Comparison of ENCODE assay signal across 8 cellular contexts in the genomic region with DNA sequence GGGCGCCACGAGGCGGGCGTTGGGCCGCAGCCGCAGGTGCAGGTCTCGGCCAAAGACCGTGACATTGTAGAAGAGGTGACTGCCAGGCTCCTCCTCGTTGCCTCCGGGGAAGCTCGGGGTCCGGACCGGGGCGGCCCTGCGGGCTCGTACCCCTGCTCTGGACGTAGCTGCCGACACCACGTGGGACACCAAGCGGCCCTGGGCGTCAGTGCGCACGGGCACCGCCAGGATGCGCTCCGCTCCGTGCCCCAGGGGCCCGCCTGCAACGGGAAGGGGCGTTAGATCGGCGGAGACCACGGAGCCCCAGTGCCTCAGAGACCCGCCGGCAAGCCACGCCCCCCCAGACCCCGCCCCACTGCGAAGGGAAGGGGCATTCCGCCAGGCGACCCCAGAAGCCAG. TPM values are rescaled to one million over a fixed set of nuclear protein-coding genes. Genes with fewer than 3 reads are reported as not detected.
DNase-seq lines count a peak whose midpoint lies in the region; ATAC-seq and TF ChIP-seq lines count a peak whose summit lies in the region.

No MANE protein-coding gene starts in this region.

- H3K27me3 ChIP-seq in right lobe of liver (peaks cover 0 to 16% of the 10 kb centered on the region in 2 donors), aorta (ENCODE audit: control insufficient read depth in 1 of 2, insufficient read depth in 2 of 2, low read length in 1 of 2) (no peaks in the 10 kb centered on the region)

- H3K27ac ChIP-seq in right lobe of liver (peak overlapping the region in 1 of 3 donors; percentile 18), aorta (ENCODE audit: low read depth in 1 of 2, low read length in 2 of 2) (no peak overlapping the region)

- WGBS in right lobe of liver (ENCODE audit: insufficient coverage, low coverage, low lambda C conversion rate, missing lambda C conversion rate), result no CpG with 5 or more reads among the region's 40 CpGs
- WGBS in aorta, 2 donors, result 1% methylated on average over 25 to 40 of the region's 40 CpGs

- H3K4me1 ChIP-seq in right lobe of liver, result peaks cover 0 to 14% (median 0%) of the 10 kb centered on the region in 4 donors
- H3K4me1 ChIP-seq in aorta (ENCODE audit: control insufficient read depth in 1 of 2, insufficient read depth in 2 of 2, low read length in 2 of 2), result no peaks in the 10 kb centered on the region

- H3K36me3 ChIP-seq in right lobe of liver, result no peaks in the 10 kb centered on the region
- no peaks in the 10 kb centered on the region for H3K36me3 ChIP-seq in aorta (ENCODE audit: control insufficient read depth in 1 of 2, insufficient read depth in 2 of 2, low read length in 1 of 2)

- H3K9me3 ChIP-seq in right lobe of liver, result no peaks in the 10 kb centered on the region
- no peaks in the 10 kb centered on the region for H3K9me3 ChIP-seq in aorta (ENCODE audit: control insufficient read depth, low read length)

- H3K4me3 ChIP-seq in choroid plexus epithelial cell (ENCODE audit: low read depth, low read length), result peak overlapping the region; percentile 81
- H3K4me3 ChIP-seq in right lobe of liver, result peak overlapping the region; percentile 33 to 49 (median 35)
- H3K4me3 ChIP-seq in aorta (ENCODE audit: low read length in 2 of 2), result peak overlapping the region; percentile 65 to 76

- TF ChIP-seq POLR2A in right lobe of liver (IDR thresholded peaks at IDR 0.05), result no peak

- intact Hi-C loops in Right ventricle myocardium inferior (cut with DNase I), result loop anchor here (5.0 kb wide), 1 partner anchor 177 kb away; no protein-coding TSS in a partner anchor
- intact Hi-C loops in cardiac septum (cut with DNase I), result loop anchor here (2.0 to 10.0 kb wide), 3 partner anchors 77 to 177 kb away; no protein-coding TSS in a partner anchor
- intact Hi-C loops in right lobe of liver (cut with DNase I), result no loop called here
- intact Hi-C loops in aorta (cut with DNase I), result loop anchor here in 1 of 2 donors (5.0 to 10.0 kb wide), 2 partner anchors 77 to 151 kb away; no protein-coding TSS in a partner anchor

- DNase-seq in Right ventricle myocardium inferior (ENCODE audit: missing footprints) (no peak), cardiac septum (ENCODE audit: low spot score) (no peak), choroid plexus epithelial cell (ENCODE audit: low read depth) (peak; percentile 58), right lobe of liver (peak; percentile 40 to 57 (median 55)), aorta (peak in 1 of 2 donors; percentile 62), occipital lobe (lab: John Stamatoyannopoulos, UW) (no peak), retina (no peak)
- no peak for DNase-seq in effector CD4-positive, alpha-beta T cell

- ATAC-seq in Right ventricle myocardium inferior (peak; percentile 67), right lobe of liver (peak; percentile 31 to 56 (median 50)), aorta (ENCODE audit: low FRiP score) (peak; percentile 75)

- TF ChIP-seq CTCF in choroid plexus epithelial cell (conservative IDR thresholded peaks at IDR 0.05; ENCODE audit: low read depth, low read length), result peak; percentile 58
- peak in 2 of 4 donors; percentile 23 for TF ChIP-seq CTCF in right lobe of liver (IDR thresholded peaks at IDR 0.05)

RNA-seq across cellular contexts. Expression of a gene that starts 1.4 kb away (rescaled TPM):
- total RNA-seq in Right ventricle myocardium inferior, result 3.7 TPM
- total RNA-seq in cardiac septum, result 5.9 TPM
- total RNA-seq in right lobe of liver, result 10 to 100 TPM in 5 of 6 experiments, 1 to 10 TPM in 1; 6.3 to 18.9 (median 13.5) TPM
- total RNA-seq in aorta, result 10 to 100 TPM; 24.5 to 49.8 TPM
- 10 to 100 TPM in 1 of 2 donors, 1 to 10 TPM in 1; 4.8 to 39.5 TPM for polyA plus RNA-seq in aorta
- 0.78 TPM for total RNA-seq in occipital lobe

Comparison
In these comparisons a context has a peak if more than half of its experiments do, and no peak if none do; other contexts are left out.
1. DNase-seq: peak in choroid plexus epithelial cell (single experiment) and right lobe of liver (3 of 3); none in Right ventricle myocardium inferior (single experiment), cardiac septum (single experiment), effector CD4-positive, alpha-beta T cell (single experiment), occipital lobe (single experiment) and retina (single experiment).
2. intact Hi-C loops: an anchor here in Right ventricle myocardium inferior (5.0 kb wide) and cardiac septum (2.0 to 10.0 kb wide); none called in right lobe of liver.
3. Peak in every context shown above with its lines, with median percentiles within 50 percentile points of each other: ATAC-seq and H3K4me3 ChIP-seq.